Comparison of ENCODE assay signal across 8 cellular contexts in genomic region chr11:125111341-125112234, GRCh38. TPM values are rescaled to one million over a fixed set of nuclear protein-coding genes. Genes with fewer than 3 reads are reported as not detected.
A peak's percentile ranks its signal among the peaks of the same experiment; 100 is the strongest.
DNase-seq lines count a peak whose midpoint lies in the region; ATAC-seq and TF ChIP-seq lines count a peak whose summit lies in the region.

TMEM218 (minus strand) TSS chr11:125111626; CDS start chr11:125102241, 9,385 bp downstream.

- H3K4me1 ChIP-seq in HUES64 (ENCODE audit: insufficient read depth, low read length): peaks cover 7% of the 10 kb centered on the region; the same call in 1 of the 2 replicates
- peaks cover 21% of the 10 kb centered on the region for H3K4me1 ChIP-seq in OCI-LY1 (ENCODE audit: insufficient read depth, low read length, severe bottlenecking)

- H3K27ac ChIP-seq in HUES64 (ENCODE audit: low read depth, low read length) (peak within 1 kb of the TSS; percentile 47), OCI-LY1 (ENCODE audit: low read depth, low read length, poor library complexity, severe bottlenecking) (peak within 1 kb of the TSS; percentile 37)

- peaks cover 13% of the 10 kb centered on the region for H3K36me3 Mint-ChIP-seq in Calu3 (ENCODE audit: insufficient read depth, unreplicated experiment)

- peak; percentile 96 for ATAC-seq in GM21447 (IDR thresholded peaks at IDR 0.05; ENCODE audit: unreplicated experiment)

- H3K9ac ChIP-seq in HUES64 (ENCODE audit: low read depth, low read length) (peak within 1 kb of the TSS; percentile 74), OCI-LY1 (ENCODE audit: low read length) (peak within 1 kb of the TSS; percentile 84)

- H3K27me3 Mint-ChIP-seq in Calu3 (ENCODE audit: unreplicated experiment): no peaks in the 10 kb centered on the region

- in situ Hi-C loops in endometrial microvascular endothelial cells (cut with HindIII; ENCODE audit: inconsistent ontology term, low pct_unique_long_range_greater_than_20kb, low sequenced_read_pairs): no loop called here

- peak within 1 kb of the TSS; percentile 90 for H3K27ac Mint-ChIP-seq in Calu3 (ENCODE audit: unreplicated experiment)

- H3K9me2 ChIP-seq in OCI-LY1 (ENCODE audit: low read depth, low read length): no peaks in the 10 kb centered on the region

- CTCF ChIA-PET in Calu3 (lab: Charles Lee): interaction anchor here (1.5 kb wide), 1 partner anchor 11 kb away, joined by 4 read pairs; no protein-coding TSS in a partner anchor

- peak within 1 kb of the TSS; percentile 84 for H3K4me3 Mint-ChIP-seq in Calu3 (ENCODE audit: low read depth, unreplicated experiment)

- H3K9me3 ChIP-seq in HUES64 (ENCODE audit: insufficient read depth, low read depth, low read length) (peaks cover 7% of the 10 kb centered on the region), OCI-LY1 (ENCODE audit: low read length) (no peaks in the 10 kb centered on the region)

- BruUV-seq in Calu3 (replicated peaks; lab: Mats Ljungman, UMichigan): no TSS peak

- no peaks in the 10 kb centered on the region for H3K79me2 ChIP-seq in OCI-LY1 (ENCODE audit: insufficient read depth, low read length)

- H4K20me1 ChIP-seq in OCI-LY1 (ENCODE audit: insufficient read depth, low read length): no peaks in the 10 kb centered on the region

- peak within 1 kb of the TSS; percentile 96 for H3K4me3 ChIP-seq in HUES64 (ENCODE audit: low read length)
- H3K4me3 ChIP-seq in OCI-LY1 (ENCODE audit: low read depth, low read length, poor library complexity, severe bottlenecking): peak within 1 kb of the TSS; percentile 93

- H3K27me3 ChIP-seq in HUES64 (ENCODE audit: insufficient read depth, low read length) (peaks cover 2% of the 10 kb centered on the region; the same call in 1 of the 2 replicates), OCI-LY1 (ENCODE audit: insufficient read depth, low read length) (no peaks in the 10 kb centered on the region)

- TF ChIP-seq CTCF in Calu3 (IDR thresholded peaks at IDR 0.05; ENCODE audit: unreplicated experiment) (no peak), OCI-LY1 (IDR thresholded peaks at IDR 0.05; ENCODE audit: low read length) (no peak)

- H2AFZ ChIP-seq in OCI-LY1 (ENCODE audit: low read length): no peak within 1 kb of the TSS

- no peaks in the 10 kb centered on the region for H3K4me1 Mint-ChIP-seq in Calu3 (ENCODE audit: low read depth, unreplicated experiment)

- DNase-seq in Calu3 (peak; percentile 92), mesenteric fat pad (ENCODE audit: low spot score) (peak; percentile 99)
- DNase-seq in activated CD8-positive, alpha-beta memory T cell treated with anti-CD3 and anti-CD28 coated beads, Interleukin-2, amount 50 U/mL, for 4 hours: peak; percentile 93
- peak; percentile 80 for DNase-seq in stimulated activated CD8-positive, alpha-beta memory T cell treated with anti-CD3 and anti-CD28 coated beads, Interleukin-15, amount 100 ng/mL, for 24 hours (ENCODE audit: low read depth)

- no peaks in the 10 kb centered on the region for H3F3A ChIP-seq in OCI-LY1 (ENCODE audit: insufficient read depth, low read length)

- no peaks in the 10 kb centered on the region for H3K9me3 Mint-ChIP-seq in Calu3 (ENCODE audit: low read depth, unreplicated experiment)

- intact Hi-C loops in Calu3 (cut with micrococcal nuclease; ENCODE audit: unreplicated experiment): no loop called here

- WGBS in HUES64: 7% methylated on average over 50 of the region's 50 CpGs

- H3K4me2 ChIP-seq in OCI-LY1 (ENCODE audit: low read length): peak within 1 kb of the TSS; percentile 92

- H3K36me3 ChIP-seq in HUES64 (ENCODE audit: insufficient read depth, low read length): peaks cover 10% of the 10 kb centered on the region; the same call in 1 of the 2 replicates
- peaks cover 6% of the 10 kb centered on the region for H3K36me3 ChIP-seq in OCI-LY1 (ENCODE audit: insufficient read depth, low read length)

RNA-seq across cellular contexts. Expression of gene TMEM218, which starts in this region (rescaled TPM):
- total RNA-seq in Calu3 (2022) (10.0 and 14.5 TPM in 2 replicates), endometrial microvascular endothelial cells (ENCODE audit: inconsistent ontology term) (50.9 TPM), mesenteric fat pad (24.6 TPM)
- 22.5 TPM for polyA plus RNA-seq in HUES64 (2013, experiment 1 of 2)
- 26.9 TPM for polyA plus RNA-seq in HUES64 (2013, experiment 2 of 2)

Comparison
In these comparisons a context has a peak if more than half of its experiments do, and no peak if none do; other contexts are left out.
1. Peak in every context shown above with its lines: DNase-seq, ATAC-seq, H3K4me3 ChIP-seq and H3K27ac ChIP-seq.